Comparison of ENCODE assay signal across 9 cellular contexts in the genomic region with DNA sequence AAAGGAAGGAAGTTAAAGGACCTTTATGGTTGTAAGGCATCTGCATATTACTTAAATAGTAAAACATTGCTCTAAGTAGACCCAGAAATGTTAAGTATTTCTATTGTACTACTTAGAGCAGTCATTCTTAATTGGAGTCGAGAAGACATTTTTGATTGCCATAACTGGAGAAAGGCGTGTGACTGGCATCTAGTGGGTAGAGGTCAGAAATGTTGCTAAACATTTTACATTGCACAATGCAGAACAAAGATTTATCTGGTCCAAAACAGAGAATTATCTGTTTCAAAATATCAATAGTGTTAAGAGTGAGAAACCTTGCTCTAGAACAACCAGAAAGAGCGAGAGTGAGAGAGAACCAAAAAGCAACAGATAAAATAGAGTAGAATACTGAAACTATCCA. TPM values are rescaled to one million over a fixed set of nuclear protein-coding genes. Genes with fewer than 3 reads are reported as not detected.
DNase-seq lines count a peak whose midpoint lies in the region; ATAC-seq and TF ChIP-seq lines count a peak whose summit lies in the region.
"Had no signal": no experiment of that assay in that cellular context is flagged by ENCODE, and none has a peak within 500 bp of the region (broad histone marks: within the 10 kb centered on the region; RNA-seq: fewer than 3 reads in every experiment).

No MANE protein-coding gene starts in this region.

- 0 out of 2 replicates have a peak, but pooled peaks cover 2% of the 10 kb centered on the region for H3F3A ChIP-seq in PC-9 (ENCODE audit: insufficient read depth, low read depth)

- H3K4me1 Mint-ChIP-seq in progenitor cell of endocrine pancreas (ENCODE audit: low read depth) = no peaks in the 10 kb centered on the region
- H3K4me1 Mint-ChIP-seq: endodermal cell had no signal

- no peak overlapping the region for H3K27ac ChIP-seq in heart right ventricle
- H3K27ac ChIP-seq in PC-9 = no peak overlapping the region
- no peak overlapping the region for H3K27ac ChIP-seq in fibroblast of lung (ENCODE audit: insufficient read depth, low read length)
- no peak overlapping the region for H3K27ac ChIP-seq in suprapubic skin

- intact Hi-C loops in heart right ventricle (cut with DNase I) (loop anchor here in 1 of 10 donors (10.0 kb wide), 1 partner anchor 130 kb away; no protein-coding TSS in a partner anchor), Right ventricle myocardium superior (cut with DNase I) (loop anchor here (10.0 kb wide), 1 partner anchor 60 kb away; no protein-coding TSS in a partner anchor), PC-9 (cut with micrococcal nuclease; ENCODE audit: unreplicated experiment) (loop anchor here (10.0 kb wide), 1 partner anchor 160 kb away; no protein-coding TSS in a partner anchor)

- no TSS peak for BruUV-seq in PC-9 (replicated peaks; lab: Mats Ljungman, UMichigan)

- H3K27me3 ChIP-seq in heart right ventricle (no peaks in the 10 kb centered on the region), PC-9 (ENCODE audit: insufficient read depth, low read depth) (no peaks in the 10 kb centered on the region), fibroblast of lung (ENCODE audit: control insufficient read depth, insufficient read depth, low read length) (no peaks in the 10 kb centered on the region), suprapubic skin (no peaks in the 10 kb centered on the region)

- H3K79me2 ChIP-seq in PC-9 (ENCODE audit: low read depth) = no peaks in the 10 kb centered on the region
- no peaks in the 10 kb centered on the region for H3K79me2 ChIP-seq in fibroblast of lung (ENCODE audit: control insufficient read depth, insufficient read depth, low read length)

- H3K4me3 ChIP-seq in heart right ventricle (no peak overlapping the region), PC-9 (no peak overlapping the region), fibroblast of lung (replicated peaks in 1 of 4; ENCODE audit: control extremely low read depth in 1 of 4, insufficient read depth in 1 of 4, low read depth in 3 of 4, low read length in 4 of 4) (no peak overlapping the region), suprapubic skin (no peak overlapping the region)

- H4K20me1 ChIP-seq in PC-9 (ENCODE audit: insufficient read depth) (no peaks in the 10 kb centered on the region), fibroblast of lung (ENCODE audit: control insufficient read depth, extremely low read depth, insufficient read depth, low read length) (no peaks in the 10 kb centered on the region)

- H3K4me3 Mint-ChIP-seq in progenitor cell of endocrine pancreas (ENCODE audit: low read depth) = no peak overlapping the region
- H3K4me3 Mint-ChIP-seq: endodermal cell had no signal

- 60 to 68% methylated on average over 3 of the region's 3 CpGs for WGBS in heart right ventricle, 2 donors
- 50% methylated on average over 3 of the region's 3 CpGs for WGBS in suprapubic skin

- no peak for TF ChIP-seq POLR2A in suprapubic skin (IDR thresholded peaks at IDR 0.05)

- no peaks in the 10 kb centered on the region for H3K27me3 Mint-ChIP-seq in progenitor cell of endocrine pancreas

- DNase-seq in heart right ventricle (no peak), Right ventricle myocardium superior (no peak), PC-9 (peak in 1 of 2 experiments; percentile 2), fibroblast of lung (ENCODE audit: low read depth in 2 of 2) (peak; percentile 4 to 43), suprapubic skin (ENCODE audit: low spot score in 2 of 2) (no peak), NCI-H1694 treated with DMSO at 0.1 percent for 48 hours (lab: John Stamatoyannopoulos, UW) (no peak), HPDE6-E6E7 (ENCODE audit: extremely low spot score) (no peak), progenitor cell of endocrine pancreas (ENCODE audit: low spot score, unreplicated experiment) (no peak)
- DNase-seq: endodermal cell had no signal

- TF ChIP-seq EP300 in suprapubic skin (IDR thresholded peaks at IDR 0.05) = no peak

- H3K36me3 ChIP-seq in heart right ventricle (no peaks in the 10 kb centered on the region), PC-9 (ENCODE audit: low read depth) (no peaks in the 10 kb centered on the region), fibroblast of lung (ENCODE audit: control insufficient read depth, insufficient read depth, low read length) (no peaks in the 10 kb centered on the region), suprapubic skin (no peaks in the 10 kb centered on the region)

- peaks cover 4% of the 10 kb centered on the region for H3K9me3 Mint-ChIP-seq in progenitor cell of endocrine pancreas (ENCODE audit: low read depth)

- H3K4me2 ChIP-seq in PC-9 (no peak overlapping the region), fibroblast of lung (ENCODE audit: extremely low read depth, insufficient read depth, low read length) (no peak overlapping the region)

- H2AFZ ChIP-seq in PC-9 (no peak overlapping the region), fibroblast of lung (ENCODE audit: low read length) (no peak overlapping the region)

- POLR2A ChIA-PET in PC-9 (lab: Charles Lee; ENCODE audit: unreplicated experiment) = no interaction called here

- H3K36me3 Mint-ChIP-seq in progenitor cell of endocrine pancreas (ENCODE audit: insufficient read depth) = peaks cover 1% of the 10 kb centered on the region

- no peak overlapping the region for H3K27ac Mint-ChIP-seq in progenitor cell of endocrine pancreas
- H3K27ac Mint-ChIP-seq: endodermal cell had no signal

- TF ChIP-seq CTCF in heart right ventricle (IDR thresholded peaks at IDR 0.05) (peak in 7 of 9 donors; percentile 11 to 63 (median 52)), PC-9 (conservative IDR thresholded peaks at IDR 0.05) (peak; percentile 44), fibroblast of lung (conservative IDR thresholded peaks at IDR 0.05 in 1 of 2, IDR thresholded peaks at IDR 0.05 in 1 of 2; ENCODE audit: low read depth in 1 of 2, low read length in 2 of 2) (peak in 1 of 2 donors; percentile 17), suprapubic skin (IDR thresholded peaks at IDR 0.05) (peak; percentile 15 to 29), progenitor cell of endocrine pancreas (IDR thresholded peaks at IDR 0.05; ENCODE audit: unreplicated experiment) (no peak)

- no peaks in the 10 kb centered on the region for H3K9me2 ChIP-seq in PC-9 (ENCODE audit: insufficient read depth)

- H3K9ac ChIP-seq in fibroblast of lung (ENCODE audit: insufficient read depth, low read length) = no peak overlapping the region

- H3K9me3 ChIP-seq in heart right ventricle (peaks cover 0 to 7% (median 0%) of the 10 kb centered on the region in 11 donors), PC-9 (ENCODE audit: insufficient read depth, low read depth) (no peaks in the 10 kb centered on the region), fibroblast of lung (ENCODE audit: control insufficient read depth, insufficient read depth, low read depth, low read length) (no peaks in the 10 kb centered on the region), suprapubic skin (no peaks in the 10 kb centered on the region)

- ATAC-seq in heart right ventricle (peak in 2 of 8 donors; percentile 50 to 58), Right ventricle myocardium superior (ENCODE audit: poor library complexity) (no peak)

- H3K4me1 ChIP-seq in heart right ventricle (peaks cover 0 to 7% (median 2%) of the 10 kb centered on the region in 9 donors), PC-9 (replicated peaks; ENCODE audit: insufficient read depth) (no peaks in the 10 kb centered on the region), fibroblast of lung (ENCODE audit: control insufficient read depth, extremely low read depth, insufficient read depth, low read length) (no peaks in the 10 kb centered on the region), suprapubic skin (no peaks in the 10 kb centered on the region)

- CTCF ChIA-PET in PC-9 (lab: Charles Lee) = no interaction called here

RNA-seq across cellular contexts. Expression of a gene that starts 23.3 kb away (rescaled TPM):
- 10 to 100 TPM; 28.6 to 44.1 (median 36.3) TPM for total RNA-seq in heart right ventricle
- polyA plus RNA-seq in heart right ventricle = 10 to 100 TPM; 12.5 to 19.6 TPM
- total RNA-seq in Right ventricle myocardium superior = 31.4 TPM
- total RNA-seq in PC-9 (2021) = 17.7 and 26.8 TPM in 2 replicates
- 39.5 and 55.2 TPM in 2 replicates for total RNA-seq in fibroblast of lung
- polyA plus RNA-seq in fibroblast of lung = 25.4 and 33.2 TPM in 2 replicates
- 31.2 and 40.5 TPM in 2 replicates for polyA plus RNA-seq in fibroblast of lung (2012)
- 2.2 and 2.6 TPM in 2 replicates for polyA minus RNA-seq in fibroblast of lung (ENCODE audit: low replicate concordance)
- 10 to 100 TPM; 11.6 to 51.9 (median 26.2) TPM for total RNA-seq in suprapubic skin
- total RNA-seq in progenitor cell of endocrine pancreas = 59.4 and 62.0 TPM in 2 replicates

Comparison
In these comparisons a context has a peak if more than half of its experiments do, and no peak if none do; other contexts are left out.
1. DNase-seq: peak in fibroblast of lung (2 of 2); none in heart right ventricle (0 of 2), Right ventricle myocardium superior (single experiment), suprapubic skin (0 of 2), NCI-H1694 treated with DMSO at 0.1 percent for 48 hours (single experiment), HPDE6-E6E7 (single experiment) and progenitor cell of endocrine pancreas (single experiment).